26 cellular contexts compared by ENCODE assay signal in genomic region chr6:151131346-151131745, GRCh38.
"Had no signal": no experiment of that assay in that cellular context is flagged by ENCODE, and none has a peak within 500 bp of the region (broad histone marks: within the 10 kb centered on the region; RNA-seq: fewer than 3 reads in every experiment).

No MANE protein-coding gene starts in this region.

- H3K4me1 ChIP-seq: colonic mucosa, gastroesophageal sphincter, left ventricle myocardium inferior, lower lobe of right lung had no signal

- DNase-seq: colonic mucosa; cortex of kidney; effector CD8-positive, alpha-beta T cell; effector memory CD8-positive, alpha-beta T cell; endodermal cell; erythroblast; esophagus squamous epithelium; foreskin keratinocyte; heart left ventricle; hypothalamus; immature natural killer cell; islet precursor cell; kidney; kidney glomerular epithelial cell; left colon; left ventricle myocardium inferior; lower lobe of right lung; mesenchymal stem cell; mucosa of descending colon had no signal

- H3K27me3 Mint-ChIP-seq: dendritic cell treated with granulocyte-macrophage colony-stimulating factor and Interleukin-4, amounts not matched to agents 40 ng/mL and 50 ng/mL, for 4 days had no signal

- H3K27ac Mint-ChIP-seq: dendritic cell treated with granulocyte-macrophage colony-stimulating factor and Interleukin-4, amounts not matched to agents 40 ng/mL and 50 ng/mL, for 4 days; effector memory CD8-positive, alpha-beta T cell; endodermal cell; immature natural killer cell; mesothelial cell of epicardium had no signal

- H3K4me1 Mint-ChIP-seq: immature natural killer cell had no signal

- H3K4me3 ChIP-seq: colonic mucosa, esophagus squamous epithelium, gastroesophageal sphincter, heart left ventricle, hepatocyte, left ventricle myocardium inferior, lower lobe of right lung, mucosa of descending colon had no signal

- ATAC-seq: effector memory CD8-positive, alpha-beta T cell; esophagus mucosa; foreskin keratinocyte; gastroesophageal sphincter; heart left ventricle; left colon; left lobe of liver; lower lobe of right lung; mucosa of descending colon had no signal

- H3K27me3 ChIP-seq: colonic mucosa, esophagus squamous epithelium, foreskin keratinocyte, gastroesophageal sphincter, heart left ventricle, hepatocyte had no signal

- H3K27ac ChIP-seq: colonic mucosa, epithelial cell of prostate, esophagus squamous epithelium, foreskin keratinocyte, gastroesophageal sphincter, heart left ventricle, hepatocyte, left ventricle myocardium inferior, lower lobe of right lung had no signal

- H3K9me3 Mint-ChIP-seq: effector memory CD8-positive, alpha-beta T cell; immature natural killer cell had no signal

- H3K9me3 ChIP-seq: colonic mucosa, esophagus squamous epithelium, lower lobe of right lung, mucosa of descending colon had no signal

- H3K36me3 ChIP-seq: colonic mucosa, esophagus squamous epithelium, gastroesophageal sphincter, heart left ventricle, left ventricle myocardium inferior, lower lobe of right lung had no signal

- H3K4me3 Mint-ChIP-seq: dendritic cell treated with granulocyte-macrophage colony-stimulating factor and Interleukin-4, amounts not matched to agents 40 ng/mL and 50 ng/mL, for 4 days; effector memory CD8-positive, alpha-beta T cell; endodermal cell; immature natural killer cell; mesothelial cell of epicardium had no signal

- H3K36me3 Mint-ChIP-seq: immature natural killer cell had no signal
